ENCODE assay signal across 19 cellular contexts in genomic region chr20:40502431-40502992, GRCh38.
"Had no signal": no experiment of that assay in that cellular context is flagged by ENCODE, and none has a peak within 500 bp of the region (broad histone marks: within the 10 kb centered on the region; RNA-seq: fewer than 3 reads in every experiment).

No MANE protein-coding gene starts in this region.

- ATAC-seq: stimulated activated naive B cell treated with anti-CD40 and anti-IgM and Interleukin-4, amounts not matched to agents 10 μg/mL and 1 μg/mL and 100 μg/mL, for 72 hours had no signal

- H3K4me1 ChIP-seq: right atrium auricular region, sigmoid colon, stomach had no signal

- H3K4me3 Mint-ChIP-seq: naive B cell; stimulated activated naive B cell treated with anti-CD40 and anti-IgM and Interleukin-4, amounts not matched to agents 10 μg/mL and 1 μg/mL and 100 μg/mL, for 72 hours had no signal

- DNase-seq: effector CD8-positive, alpha-beta T cell; foreskin melanocyte; hippocampal formation; islet precursor cell; left ventricle myocardium superior; mesendoderm; naive B cell; posterior cingulate gyrus; sigmoid colon; stimulated activated CD4-positive, alpha-beta T cell treated with anti-CD3 and anti-CD28 coated beads, Interleukin-2, amount 100 ng/mL, for 24 hours; stimulated activated CD4-positive, alpha-beta T cell treated with anti-CD3 and anti-CD28 coated beads, Interleukin-4, amount 100 ng/mL, for 4 hours; stimulated activated naive B cell treated with anti-CD40 and anti-IgM and Interleukin-4, amounts not matched to agents 10 μg/mL and 1 μg/mL and 100 μg/mL, for 72 hours; stomach; trophoblast cell had no signal

- H3K27ac Mint-ChIP-seq: naive B cell; stimulated activated naive B cell treated with anti-CD40 and anti-IgM and Interleukin-4, amounts not matched to agents 10 μg/mL and 1 μg/mL and 100 μg/mL, for 72 hours had no signal

- H3K36me3 Mint-ChIP-seq: naive B cell; stimulated activated naive B cell treated with anti-CD40 and anti-IgM and Interleukin-4, amounts not matched to agents 10 μg/mL and 1 μg/mL and 100 μg/mL, for 72 hours had no signal

- H3K27ac ChIP-seq: cardiac muscle cell, right atrium auricular region, sigmoid colon, stomach, thoracic aorta had no signal

- H3K36me3 ChIP-seq: cardiac muscle cell, right atrium auricular region, sigmoid colon, stomach, thoracic aorta had no signal

- H3K4me3 ChIP-seq: cardiac muscle cell, lung, right atrium auricular region, sigmoid colon, skin epidermis, stomach, thoracic aorta had no signal

- H3K4me1 Mint-ChIP-seq: naive B cell had no signal

- H3K9me3 ChIP-seq: right atrium auricular region, sigmoid colon, stomach, thoracic aorta had no signal

- H3K27me3 ChIP-seq: cardiac muscle cell, right atrium auricular region, sigmoid colon had no signal
